Comparison of ENCODE assay signal across 18 cellular contexts in the genomic region with DNA sequence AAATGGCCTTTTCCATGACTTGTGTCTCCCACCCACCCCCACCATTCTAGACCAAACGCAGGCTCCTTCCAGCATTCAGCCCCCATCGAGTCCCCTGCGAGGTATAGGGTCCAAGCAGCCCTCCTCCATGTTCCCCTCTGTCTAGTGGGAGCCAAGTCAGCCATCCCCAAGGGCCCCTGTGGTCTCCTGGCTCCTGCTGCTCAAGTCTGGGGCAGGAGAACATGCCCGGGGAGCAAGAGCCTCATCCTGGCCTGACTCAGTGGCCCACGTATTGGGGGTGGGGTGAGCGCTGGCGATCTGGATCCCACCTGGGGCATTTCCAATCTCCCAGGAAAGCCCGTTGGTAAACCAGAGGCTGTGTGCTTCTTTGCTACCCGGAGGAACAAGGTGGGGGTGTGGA. TPM values are rescaled to one million over a fixed set of nuclear protein-coding genes. Genes with fewer than 3 reads are reported as not detected.
DNase-seq lines count a peak whose midpoint lies in the region; ATAC-seq and TF ChIP-seq lines count a peak whose summit lies in the region.
"Had no signal": no experiment of that assay in that cellular context is flagged by ENCODE, and none has a peak within 500 bp of the region (broad histone marks: within the 10 kb centered on the region; RNA-seq: fewer than 3 reads in every experiment).

No MANE protein-coding gene starts in this region.

- H3K27ac ChIP-seq in RWPE2 (ENCODE audit: poor library complexity, severe bottlenecking), result no peak overlapping the region
- H3K27ac ChIP-seq in tibial artery, result peak overlapping the region; percentile 22 to 98
- H3K27ac ChIP-seq: BLaER1 treated with 17β-estradiol and CSF1 and Interleukin-3, amounts not matched to agents 10 nM and 100 nM; RWPE1 had no signal

- H3K27me3 Mint-ChIP-seq in activated naive CD4-positive, alpha-beta T cell treated with anti-CD3 and anti-CD28 coated beads, Interleukin-2, amount 10 ng/mL, durations not matched to agents 7 days and 5 days, result peaks cover 72% of the 10 kb centered on the region
- peaks cover 10% of the 10 kb centered on the region for H3K27me3 Mint-ChIP-seq in activated naive CD4-positive, alpha-beta T cell treated with anti-CD3 and anti-CD28 coated beads for 36 hours (ENCODE audit: low read depth)
- peaks cover 89% of the 10 kb centered on the region for H3K27me3 Mint-ChIP-seq in neural crest cell (ENCODE audit: low read depth)

- H3K4me1 Mint-ChIP-seq in activated naive CD4-positive, alpha-beta T cell treated with anti-CD3 and anti-CD28 coated beads, Interleukin-2, amount 10 ng/mL, durations not matched to agents 7 days and 5 days, result peaks cover 3% of the 10 kb centered on the region
- H3K4me1 Mint-ChIP-seq in activated naive CD4-positive, alpha-beta T cell treated with anti-CD3 and anti-CD28 coated beads for 36 hours (ENCODE audit: low read depth), result peaks cover 2% of the 10 kb centered on the region
- peaks cover 4% of the 10 kb centered on the region for H3K4me1 Mint-ChIP-seq in neural crest cell

- no peak overlapping the region for H3K4me3 ChIP-seq in RWPE2 (ENCODE audit: severe bottlenecking)
- H3K4me3 ChIP-seq in tibial artery, result peak overlapping the region in 1 of 2 donors; percentile 92
- H3K4me3 ChIP-seq: BLaER1 treated with 17β-estradiol and CSF1 and Interleukin-3, amounts not matched to agents 10 nM and 100 nM had no signal

- TF ChIP-seq CTCF in RWPE2 (IDR thresholded peaks at IDR 0.05; ENCODE audit: poor library complexity, severe bottlenecking) (no peak), neural crest cell (conservative IDR thresholded peaks at IDR 0.05) (no peak), tibial artery (IDR thresholded peaks at IDR 0.05) (no peak), GM20000 (IDR thresholded peaks at IDR 0.05; ENCODE audit: extremely low read depth, missing control alignments) (no peak)

- H3K4me3 Mint-ChIP-seq in activated naive CD4-positive, alpha-beta T cell treated with anti-CD3 and anti-CD28 coated beads, Interleukin-2, amount 10 ng/mL, durations not matched to agents 7 days and 5 days, result no peak overlapping the region
- H3K4me3 Mint-ChIP-seq in activated naive CD4-positive, alpha-beta T cell treated with anti-CD3 and anti-CD28 coated beads for 36 hours, result no peak overlapping the region
- H3K4me3 Mint-ChIP-seq in neural crest cell, result peak overlapping the region; percentile 64

- no peaks in the 10 kb centered on the region for H3K4me1 ChIP-seq in RWPE2 (ENCODE audit: insufficient read depth, poor library complexity, severe bottlenecking)
- peaks cover 0 to 59% (median 34%) of the 10 kb centered on the region in 4 donors for H3K4me1 ChIP-seq in tibial artery

- CTCF ChIA-PET in activated naive CD4-positive, alpha-beta T cell treated with anti-CD3 and anti-CD28 coated beads, Interleukin-2, amount 10 ng/mL, durations not matched to agents 7 days and 5 days (lab: Charles Lee), result no interaction called here
- CTCF ChIA-PET in activated naive CD4-positive, alpha-beta T cell treated with anti-CD3 and anti-CD28 coated beads for 36 hours (lab: Charles Lee), result no interaction called here

- H3K27me3 ChIP-seq in RWPE2 (ENCODE audit: insufficient read depth, poor library complexity, severe bottlenecking), result peaks cover 78% of the 10 kb centered on the region
- H3K27me3 ChIP-seq in tibial artery, result no peaks in the 10 kb centered on the region

- H3K9me3 ChIP-seq in RWPE2 (ENCODE audit: severe bottlenecking) (no peaks in the 10 kb centered on the region), tibial artery (no peaks in the 10 kb centered on the region)
- H3K9me3 ChIP-seq: BLaER1 treated with 17β-estradiol and CSF1 and Interleukin-3, amounts not matched to agents 10 nM and 100 nM had no signal

- H3K9me3 Mint-ChIP-seq in activated naive CD4-positive, alpha-beta T cell treated with anti-CD3 and anti-CD28 coated beads, Interleukin-2, amount 10 ng/mL, durations not matched to agents 7 days and 5 days, result no peaks in the 10 kb centered on the region
- H3K9me3 Mint-ChIP-seq in activated naive CD4-positive, alpha-beta T cell treated with anti-CD3 and anti-CD28 coated beads for 36 hours, result no peaks in the 10 kb centered on the region
- no peaks in the 10 kb centered on the region for H3K9me3 Mint-ChIP-seq in neural crest cell

- DNase-seq in activated naive CD4-positive, alpha-beta T cell treated with anti-CD3 and anti-CD28 coated beads, Interleukin-2, amount 10 ng/mL, durations not matched to agents 7 days and 5 days, result peak; percentile 8
- DNase-seq in activated naive CD4-positive, alpha-beta T cell treated with anti-CD3 and anti-CD28 coated beads for 36 hours, result no peak
- DNase-seq in RWPE2 (ENCODE audit: low spot score), result peak; percentile 19
- DNase-seq in neural crest cell (ENCODE audit: low read depth, low spot score), result no peak
- no peak for DNase-seq in tibial artery
- DNase-seq in GM20000 (ENCODE audit: low spot score), result no peak
- no peak for DNase-seq in KBM-7
- DNase-seq: DND-41, Karpas-422, MM.1S, NCI-H1105, NCI-H1694, NCI-H510A treated with DMSO at 0.1 percent for 48 hours, NCI-H82, PC-3 had no signal

- H3K27ac Mint-ChIP-seq in activated naive CD4-positive, alpha-beta T cell treated with anti-CD3 and anti-CD28 coated beads, Interleukin-2, amount 10 ng/mL, durations not matched to agents 7 days and 5 days, result no peak overlapping the region
- H3K27ac Mint-ChIP-seq in activated naive CD4-positive, alpha-beta T cell treated with anti-CD3 and anti-CD28 coated beads for 36 hours, result no peak overlapping the region
- no peak overlapping the region for H3K27ac Mint-ChIP-seq in neural crest cell (ENCODE audit: unreplicated experiment)

- H3K36me3 Mint-ChIP-seq in activated naive CD4-positive, alpha-beta T cell treated with anti-CD3 and anti-CD28 coated beads, Interleukin-2, amount 10 ng/mL, durations not matched to agents 7 days and 5 days, result peaks cover 1% of the 10 kb centered on the region
- no peaks in the 10 kb centered on the region for H3K36me3 Mint-ChIP-seq in activated naive CD4-positive, alpha-beta T cell treated with anti-CD3 and anti-CD28 coated beads for 36 hours (ENCODE audit: low read depth)
- no peaks in the 10 kb centered on the region for H3K36me3 Mint-ChIP-seq in neural crest cell (ENCODE audit: low read depth)

- intact Hi-C loops in activated naive CD4-positive, alpha-beta T cell treated with anti-CD3 and anti-CD28 coated beads for 36 hours (cut with micrococcal nuclease), result no loop called here
- intact Hi-C loops in tibial artery (cut with DNase I; ENCODE audit: low total_unique reads), result loop anchor here (5.0 kb wide), 5 partner anchors 157 to 362 kb away; no protein-coding TSS in a partner anchor

- in situ Hi-C loops in KBM-7 (cut with MboI; ENCODE audit: low pct_unique_long_range_greater_than_20kb, low sequenced_read_pairs), result no loop called here

- ATAC-seq in RWPE2 (ENCODE audit: low read depth), result no peak
- ATAC-seq: PC-3 had no signal

- H3K36me3 ChIP-seq in RWPE2 (ENCODE audit: low read depth), result no peaks in the 10 kb centered on the region
- peaks cover 19 to 26% (median 24%) of the 10 kb centered on the region in 3 donors for H3K36me3 ChIP-seq in tibial artery
- H3K36me3 ChIP-seq: BLaER1 treated with 17β-estradiol and CSF1 and Interleukin-3, amounts not matched to agents 10 nM and 100 nM had no signal

RNA-seq across cellular contexts. Expression of gene PRDM16, which starts 4.1 kb away (rescaled TPM):
- under 1 TPM; 0.05 to 0.20 TPM for total RNA-seq in activated naive CD4-positive, alpha-beta T cell treated with anti-CD3 and anti-CD28 coated beads for 36 hours
- total RNA-seq in neural crest cell, result 11.7 and 13.2 TPM in 2 replicates

RNA-seq across cellular contexts. Expression of gene ACTRT2, which starts 43.6 kb away (rescaled TPM):
- total RNA-seq in activated naive CD4-positive, alpha-beta T cell treated with anti-CD3 and anti-CD28 coated beads for 36 hours, result not detected
- not detected in 2 replicates for total RNA-seq in neural crest cell
- total RNA-seq: H1, PC-3 had no signal

Comparison
In these comparisons a context has a peak if more than half of its experiments do, and no peak if none do; other contexts are left out.
1. DNase-seq: peak in activated naive CD4-positive, alpha-beta T cell treated with anti-CD3 and anti-CD28 coated beads, Interleukin-2, amount 10 ng/mL, durations not matched to agents 7 days and 5 days (single experiment) and RWPE2 (single experiment); none in activated naive CD4-positive, alpha-beta T cell treated with anti-CD3 and anti-CD28 coated beads for 36 hours (single experiment), neural crest cell (single experiment), tibial artery (0 of 2), GM20000 (single experiment) and KBM-7 (single experiment).
2. RNA of gene PRDM16, which starts 4.1 kb away (total RNA-seq): 11.7 to 13.2 TPM in neural crest cell; 0.05 to 0.20 TPM in activated naive CD4-positive, alpha-beta T cell treated with anti-CD3 and anti-CD28 coated beads for 36 hours; every median in the first group is over 10 times any median in the second.